Comparison of ENCODE assay signal across 7 cellular contexts in genomic region chr17:67995568-67996191, GRCh38. TPM values are rescaled to one million over a fixed set of nuclear protein-coding genes. Genes with fewer than 3 reads are reported as not detected.
DNase-seq lines count a peak whose midpoint lies in the region; ATAC-seq and TF ChIP-seq lines count a peak whose summit lies in the region.

No MANE protein-coding gene starts in this region.

- H3K4me2 ChIP-seq in mesendoderm (ENCODE audit: low read length) = peak overlapping the region; percentile 80

- H3K79me2 ChIP-seq in mesendoderm (ENCODE audit: control insufficient read depth, insufficient read depth, low read length) = no peaks in the 10 kb centered on the region

- no peak overlapping the region for H2AK5ac ChIP-seq in mesendoderm (ENCODE audit: low read length)

- H3K27me3 ChIP-seq in SJCRH30 (no peaks in the 10 kb centered on the region), dorsolateral prefrontal cortex (no peaks in the 10 kb centered on the region), mesendoderm (ENCODE audit: insufficient read depth, low read length, poor library complexity) (peaks cover 2% of the 10 kb centered on the region), suprapubic skin (no peaks in the 10 kb centered on the region)

- H3K9ac ChIP-seq in mesendoderm (ENCODE audit: low read length) = peak overlapping the region; percentile 68

- no peak overlapping the region for H2BK5ac ChIP-seq in mesendoderm (ENCODE audit: low read length)

- H3K36me3 ChIP-seq in SJCRH30 = no peaks in the 10 kb centered on the region
- no peaks in the 10 kb centered on the region for H3K36me3 ChIP-seq in mesendoderm (ENCODE audit: control insufficient read depth, insufficient read depth, low read length)
- H3K36me3 ChIP-seq in suprapubic skin = no peaks in the 10 kb centered on the region

- no peak overlapping the region for H3K18ac ChIP-seq in mesendoderm (ENCODE audit: low read length)

- H3K23ac ChIP-seq in mesendoderm (ENCODE audit: low read length) = no peak overlapping the region

- ATAC-seq in GM21515 (IDR thresholded peaks at IDR 0.05; ENCODE audit: unreplicated experiment) = no peak

- H2BK120ac ChIP-seq in mesendoderm (ENCODE audit: low read depth, low read length) = no peak overlapping the region

- DNase-seq in SJCRH30 = peak; percentile 26 to 36
- DNase-seq in dorsolateral prefrontal cortex = peak in 5 of 10 donors; percentile 19 to 56 (median 34)
- peak; percentile 44 for DNase-seq in mesendoderm
- DNase-seq in suprapubic skin (ENCODE audit: low spot score in 2 of 2) = peak in 1 of 2 donors; percentile 77
- no peak for DNase-seq in COLO829 (ENCODE audit: low spot score)

- TF ChIP-seq POLR2A in suprapubic skin (IDR thresholded peaks at IDR 0.05) = no peak

- H3K4me1 ChIP-seq in SJCRH30 (peaks cover 9% of the 10 kb centered on the region), mesendoderm (ENCODE audit: control insufficient read depth, low read depth, low read length) (peaks cover 10% of the 10 kb centered on the region), suprapubic skin (peaks cover 35% of the 10 kb centered on the region)

- 0 out of 2 replicates have a peak, but pooled peaks have one; percentile 5 for TF ChIP-seq CTCF in GM12874 (IDR thresholded peaks at IDR 0.05; ENCODE audit: insufficient read depth, low read depth, low read length)
- peak in 8 of 56 donors; percentile 9 to 26 (median 18) for TF ChIP-seq CTCF in dorsolateral prefrontal cortex (IDR thresholded peaks at IDR 0.05 in 54 of 56, conservative IDR thresholded peaks at IDR 0.05 in 2 of 56; ENCODE audit: low read depth in 1 of 56, partially characterized antibody in 56 of 56)
- TF ChIP-seq CTCF in suprapubic skin (IDR thresholded peaks at IDR 0.05) = no peak

- no peak overlapping the region for H4K5ac ChIP-seq in mesendoderm (ENCODE audit: low read length)

- intact Hi-C loops in dorsolateral prefrontal cortex (cut with DNase I) = loop anchor here in 1 of 2 donors (2.0 kb wide), 1 partner anchor 39 kb away; the partner anchor contains the start of gene KPNA2

- H3K27ac ChIP-seq in SJCRH30 = no peak overlapping the region
- peak overlapping the region in 33 of 59 donors; percentile 2 to 97 (median 93) for H3K27ac ChIP-seq in dorsolateral prefrontal cortex
- no peak overlapping the region for H3K27ac ChIP-seq in mesendoderm (ENCODE audit: low read depth, low read length)
- H3K27ac ChIP-seq in suprapubic skin = peak overlapping the region; percentile 25

- peak overlapping the region; percentile 76 for H3K56ac ChIP-seq in mesendoderm (ENCODE audit: low read length)

- H3K4me3 ChIP-seq in SJCRH30 (peak overlapping the region; percentile 93), dorsolateral prefrontal cortex (peak overlapping the region; percentile 47 to 91 (median 69)), mesendoderm (ENCODE audit: low read length) (peak overlapping the region; percentile 59), suprapubic skin (peak overlapping the region; percentile 77)

- no peaks in the 10 kb centered on the region for H3K79me1 ChIP-seq in mesendoderm (ENCODE audit: low read length)

- no peak for TF ChIP-seq EP300 in suprapubic skin (IDR thresholded peaks at IDR 0.05)

- no peak overlapping the region for H2BK15ac ChIP-seq in mesendoderm (replicated peaks; ENCODE audit: low read depth)

- no peak overlapping the region for H3K4ac ChIP-seq in mesendoderm (ENCODE audit: low read depth, low read length)

- WGBS in mesendoderm (ENCODE audit: extremely low coverage, insufficient coverage, low lambda C conversion rate) = no CpG with 5 or more reads among the region's 43 CpGs
- under 1% methylated on average over 43 of the region's 43 CpGs for WGBS in suprapubic skin

- no peaks in the 10 kb centered on the region for H3K9me3 ChIP-seq in SJCRH30 (replicated peaks)
- no peaks in the 10 kb centered on the region for H3K9me3 ChIP-seq in suprapubic skin

- no peak overlapping the region for H4K8ac ChIP-seq in mesendoderm (ENCODE audit: low read depth, low read length)

RNA-seq across cellular contexts. Expression of gene C17orf58, which starts 0.6 kb away (rescaled TPM):
- 11.3 and 12.7 TPM in 2 replicates for total RNA-seq in SJCRH30 (2014; rRNA removed; shearing (Covaris generic))
- total RNA-seq in dorsolateral prefrontal cortex = 10 to 100 TPM in 60 of 120 experiments, 1 to 10 TPM in 60; 6.1 to 15.7 (median 10.0) TPM
- 31.3 TPM for polyA plus RNA-seq in mesendoderm (2013, experiment 1 of 2)
- polyA plus RNA-seq in mesendoderm (2013, experiment 2 of 2) = 31.8 TPM
- 1 to 10 TPM; 3.4 to 8.0 (median 5.6) TPM for total RNA-seq in suprapubic skin

RNA-seq across cellular contexts. Expression of gene KPNA2, which starts 39.9 kb away (rescaled TPM):
- total RNA-seq in SJCRH30 (2014; rRNA removed; shearing (Covaris generic)) = 325 and 342 TPM in 2 replicates
- total RNA-seq in dorsolateral prefrontal cortex (10 to 100 TPM; 17.2 to 55.8 (median 35.5) TPM), suprapubic skin (10 to 100 TPM in 3 of 4 donors, 1 to 10 TPM in 1; 6.4 to 38.8 (median 26.9) TPM)
- polyA plus RNA-seq in mesendoderm (2013, experiment 1 of 2) = 327 TPM
- 325 TPM for polyA plus RNA-seq in mesendoderm (2013, experiment 2 of 2)

Comparison
In these comparisons a context has a peak if more than half of its experiments do, and no peak if none do; other contexts are left out.
1. H3K27ac ChIP-seq: peak in dorsolateral prefrontal cortex (33 of 59) and suprapubic skin (single experiment); none in SJCRH30 (single experiment) and mesendoderm (single experiment).
2. Peak in every context shown above with its lines, with median percentiles within 50 percentile points of each other: H3K4me3 ChIP-seq.